Comparison of ENCODE assay signal across 24 cellular contexts in the genomic region with DNA sequence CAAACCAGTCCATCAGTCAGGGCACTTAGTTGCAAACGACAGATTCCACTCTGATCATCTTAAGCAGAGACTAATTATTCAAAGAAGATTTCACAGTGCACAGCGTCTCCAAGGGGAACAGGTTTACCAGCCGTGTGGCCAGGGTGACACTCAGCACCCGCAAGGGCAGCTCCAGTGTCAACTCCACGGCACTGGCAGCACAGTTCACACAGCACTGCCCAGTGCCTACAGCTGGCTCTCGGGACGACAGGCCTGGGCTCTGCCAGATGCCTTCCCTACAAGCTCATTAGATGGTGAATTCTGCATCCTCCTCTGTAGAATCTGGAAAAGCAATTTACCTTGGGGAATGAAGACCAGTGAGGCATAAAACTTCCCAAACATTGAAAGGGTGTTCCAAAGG. TPM values are rescaled to one million over a fixed set of nuclear protein-coding genes. Genes with fewer than 3 reads are reported as not detected.
"Had no signal": no experiment of that assay in that cellular context is flagged by ENCODE, and none has a peak within 500 bp of the region (broad histone marks: within the 10 kb centered on the region; RNA-seq: fewer than 3 reads in every experiment).

No MANE protein-coding gene starts in this region.

- H3K36me3 Mint-ChIP-seq: activated naive CD4-positive, alpha-beta T cell treated with anti-CD3 and anti-CD28 coated beads, Interleukin-2, amount 50 U/mL, for 72 hours; neural progenitor cell; stimulated activated effector memory CD8-positive, alpha-beta T cell treated with anti-CD3 and anti-CD28 coated beads, Interleukin-12 subunit alpha, Interleukin-12 subunit beta, amount 100 ng/mL, for 72 hours had no signal

- H3K36me3 ChIP-seq: cardiac muscle cell, neural progenitor cell had no signal

- H3K27ac Mint-ChIP-seq: activated CD4-positive, alpha-beta T cell treated with anti-CD3 and anti-CD28 coated beads for 36 hours; activated naive CD4-positive, alpha-beta T cell treated with anti-CD3 and anti-CD28 coated beads, Interleukin-2, amount 50 U/mL, for 72 hours; activated T-helper 1 cell treated with anti-CD3 and anti-CD28 coated beads, Interleukin-12 subunit alpha, Interleukin-12 subunit beta, Interleukin-2, Interleukin-4 antibody, amounts not matched to agents 30 ng/mL and 10 ng/mL and 1 ng/mL, durations not matched to agents 14 hours and 24 hours and 36 hours; effector memory CD8-positive, alpha-beta T cell; neural progenitor cell; stimulated activated effector memory CD8-positive, alpha-beta T cell treated with anti-CD3 and anti-CD28 coated beads, Interleukin-12 subunit alpha, Interleukin-12 subunit beta, amount 100 ng/mL, for 72 hours had no signal

- H3K9me3 Mint-ChIP-seq: activated T-helper 1 cell treated with anti-CD3 and anti-CD28 coated beads, Interleukin-12 subunit alpha, Interleukin-12 subunit beta, Interleukin-2, Interleukin-4 antibody, amounts not matched to agents 30 ng/mL and 10 ng/mL and 1 ng/mL, durations not matched to agents 14 hours and 24 hours and 36 hours; effector memory CD8-positive, alpha-beta T cell; stimulated activated effector memory CD8-positive, alpha-beta T cell treated with anti-CD3 and anti-CD28 coated beads, Interleukin-12 subunit alpha, Interleukin-12 subunit beta, amount 100 ng/mL, for 72 hours had no signal

- ATAC-seq: activated CD4-positive, alpha-beta T cell treated with anti-CD3 and anti-CD28 coated beads for 36 hours; activated naive CD4-positive, alpha-beta T cell treated with anti-CD3 and anti-CD28 coated beads, Interleukin-2, amount 50 U/mL, for 72 hours; effector memory CD8-positive, alpha-beta T cell; left colon; psoas muscle; stimulated activated effector memory CD8-positive, alpha-beta T cell treated with anti-CD3 and anti-CD28 coated beads, Interleukin-12 subunit alpha, Interleukin-12 subunit beta, amount 100 ng/mL, for 72 hours had no signal

- H3K27me3 ChIP-seq: neural progenitor cell had no signal

- H3K27ac ChIP-seq: cardiac muscle cell, neural progenitor cell, psoas muscle, VCaP had no signal

- H3K4me1 ChIP-seq: psoas muscle had no signal

- DNase-seq: activated CD4-positive, alpha-beta T cell treated with anti-CD3 and anti-CD28 coated beads for 36 hours; activated CD4-positive, alpha-beta T cell treated with anti-CD3 and anti-CD28 coated beads, Interleukin-2, amount 50 U/mL, for 48 hours; activated gamma-delta T cell treated with Interleukin-2 at 50 U/mL for 16 hours; amniotic stem cell; effector memory CD8-positive, alpha-beta T cell; foreskin fibroblast; left colon; psoas muscle; stimulated activated CD4-positive, alpha-beta T cell treated with anti-CD3 and anti-CD28 coated beads, Interleukin-4, amount 100 ng/mL, for 24 hours; T1000 had no signal

- H3K4me1 Mint-ChIP-seq: neural progenitor cell had no signal

- H3K9me3 ChIP-seq: psoas muscle had no signal

- FAIRE-seq: islet of Langerhans had no signal

- H3K4me3 Mint-ChIP-seq: activated CD4-positive, alpha-beta T cell treated with anti-CD3 and anti-CD28 coated beads for 36 hours; activated T-helper 1 cell treated with anti-CD3 and anti-CD28 coated beads, Interleukin-12 subunit alpha, Interleukin-12 subunit beta, Interleukin-2, Interleukin-4 antibody, amounts not matched to agents 30 ng/mL and 10 ng/mL and 1 ng/mL, durations not matched to agents 14 hours and 24 hours and 36 hours; effector memory CD8-positive, alpha-beta T cell; neural progenitor cell; stimulated activated effector memory CD8-positive, alpha-beta T cell treated with anti-CD3 and anti-CD28 coated beads, Interleukin-12 subunit alpha, Interleukin-12 subunit beta, amount 100 ng/mL, for 72 hours had no signal

- H3K4me3 ChIP-seq: cardiac muscle cell, neural progenitor cell, psoas muscle, smooth muscle cell had no signal

RNA-seq across cellular contexts. Expression of gene OR10P1, which starts 4.9 kb away (rescaled TPM):
- total RNA-seq: activated CD4-positive, alpha-beta T cell treated with anti-CD3 and anti-CD28 coated beads for 36 hours; activated naive CD4-positive, alpha-beta T cell treated with anti-CD3 and anti-CD28 coated beads, Interleukin-2, amount 50 U/mL, for 72 hours; activated T-helper 1 cell treated with anti-CD3 and anti-CD28 coated beads, Interleukin-12 subunit alpha, Interleukin-12 subunit beta, Interleukin-2, Interleukin-4 antibody, amounts not matched to agents 30 ng/mL and 10 ng/mL and 1 ng/mL, durations not matched to agents 14 hours and 24 hours and 36 hours; cardiac muscle cell; dermis microvascular lymphatic vessel endothelial cell; left colon; mononuclear cell; osteocyte; psoas muscle; sciatic nerve; smooth muscle cell; T-helper 1 cell treated with Interleukin-12 subunit alpha and Interleukin-12 subunit beta and Interleukin-4 antibody, amounts not matched to agents 30 ng/mL and 1 ng/mL, for 36 hours; urinary bladder had no signal
- polyA plus RNA-seq: cardiac muscle cell, psoas muscle, smooth muscle cell, urinary bladder had no signal
